In genomic region chr20:2089447-2089846, GRCh38 we compare ENCODE assay signal across 18 cellular contexts.
"Had no signal": no experiment of that assay in that cellular context is flagged by ENCODE, and none has a peak within 500 bp of the region (broad histone marks: within the 10 kb centered on the region; RNA-seq: fewer than 3 reads in every experiment).

No MANE protein-coding gene starts in this region.

- H3K4me1 ChIP-seq: lower lobe of right lung, pancreas, right lobe of liver, thyroid gland had no signal

- H3K27me3 ChIP-seq: right lobe of liver, thyroid gland had no signal

- H3K4me3 Mint-ChIP-seq: naive thymus-derived CD8-positive, alpha-beta T cell; nephron progenitor cell; stimulated activated naive B cell treated with anti-CD40 and anti-IgM and Interleukin-4, amounts not matched to agents 10 μg/mL and 1 μg/mL and 100 μg/mL, for 72 hours; stimulated activated naive CD8-positive, alpha-beta T cell treated with anti-CD3 and anti-CD28 coated beads, Interleukin-15, Interleukin-2, amounts not matched to agents 100 ng/mL and 50 ng/mL, for 24 hours had no signal

- H3K9me3 Mint-ChIP-seq: naive thymus-derived CD8-positive, alpha-beta T cell; nephron progenitor cell; stimulated activated naive B cell treated with anti-CD40 and anti-IgM and Interleukin-4, amounts not matched to agents 10 μg/mL and 1 μg/mL and 100 μg/mL, for 72 hours; stimulated activated naive CD8-positive, alpha-beta T cell treated with anti-CD3 and anti-CD28 coated beads, Interleukin-15, Interleukin-2, amounts not matched to agents 100 ng/mL and 50 ng/mL, for 24 hours had no signal

- H3K36me3 Mint-ChIP-seq: naive thymus-derived CD8-positive, alpha-beta T cell; stimulated activated naive B cell treated with anti-CD40 and anti-IgM and Interleukin-4, amounts not matched to agents 10 μg/mL and 1 μg/mL and 100 μg/mL, for 72 hours had no signal

- H3K4me1 Mint-ChIP-seq: naive thymus-derived CD8-positive, alpha-beta T cell; nephron progenitor cell had no signal

- H3K36me3 ChIP-seq: lower lobe of right lung, pancreas, right lobe of liver, thyroid gland, upper lobe of left lung had no signal

- ATAC-seq: left ventricle myocardium superior; lower lobe of right lung; naive thymus-derived CD8-positive, alpha-beta T cell; pancreas; right lobe of liver; stimulated activated naive B cell treated with anti-CD40 and anti-IgM and Interleukin-4, amounts not matched to agents 10 μg/mL and 1 μg/mL and 100 μg/mL, for 72 hours had no signal

- H3K4me3 ChIP-seq: coronary artery, lower lobe of right lung, pancreas, right lobe of liver, thyroid gland, upper lobe of left lung had no signal

- H3K9me3 ChIP-seq: lower lobe of right lung, pancreas, right lobe of liver, thyroid gland, upper lobe of left lung had no signal

- H3K27ac Mint-ChIP-seq: naive thymus-derived CD8-positive, alpha-beta T cell; nephron progenitor cell; stimulated activated naive B cell treated with anti-CD40 and anti-IgM and Interleukin-4, amounts not matched to agents 10 μg/mL and 1 μg/mL and 100 μg/mL, for 72 hours; stimulated activated naive CD8-positive, alpha-beta T cell treated with anti-CD3 and anti-CD28 coated beads, Interleukin-15, Interleukin-2, amounts not matched to agents 100 ng/mL and 50 ng/mL, for 24 hours had no signal

- H3K27ac ChIP-seq: coronary artery, lower lobe of right lung, pancreas, right lobe of liver, thyroid gland, upper lobe of left lung had no signal

- DNase-seq: dermis blood vessel endothelial cell; effector memory CD4-positive, alpha-beta T cell; head of caudate nucleus; left ventricle myocardium superior; lower lobe of right lung; naive thymus-derived CD8-positive, alpha-beta T cell; nephron progenitor cell; occipital lobe; pancreas; right lobe of liver; small intestine; stimulated activated CD4-positive, alpha-beta T cell treated with anti-CD3 and anti-CD28 coated beads, Interleukin-15, amount 100 ng/mL, for 24 hours; stimulated activated CD4-positive, alpha-beta T cell treated with anti-CD3 and anti-CD28 coated beads, Interleukin-2, amount 100 ng/mL, for 48 hours; stimulated activated naive B cell treated with anti-CD40 and anti-IgM and Interleukin-4, amounts not matched to agents 10 μg/mL and 1 μg/mL and 100 μg/mL, for 72 hours; thyroid gland; upper lobe of left lung had no signal
